In genomic region chr6:34584694-34585093, GRCh38 we compare ENCODE assay signal across 30 cellular contexts. TPM values are rescaled to one million over a fixed set of nuclear protein-coding genes. Genes with fewer than 3 reads are reported as not detected.
A peak's percentile ranks its signal among the peaks of the same experiment; 100 is the strongest.
DNase-seq lines count a peak whose midpoint lies in the region; ATAC-seq and TF ChIP-seq lines count a peak whose summit lies in the region.
"Had no signal": no experiment of that assay in that cellular context is flagged by ENCODE, and none has a peak within 500 bp of the region (broad histone marks: within the 10 kb centered on the region; RNA-seq: fewer than 3 reads in every experiment).

No MANE protein-coding gene starts in this region.

- H3K27ac Mint-ChIP-seq in MCF 10A (ENCODE audit: low read depth, unreplicated experiment) = peak overlapping the region; percentile 5
- H3K27ac Mint-ChIP-seq in activated T-helper 2 cell treated with anti-CD3 and anti-CD28 coated beads, Interferon-gamma antibody, Interleukin-2, Interleukin-4, amounts not matched to agents 10 μg/mL and 5 μg/mL and 100 μg/mL, durations not matched to agents 14 hours and 24 hours and 36 hours = peak overlapping the region; percentile 27
- peak overlapping the region; percentile 8 for H3K27ac Mint-ChIP-seq in memory B cell
- H3K27ac Mint-ChIP-seq: activated CD8-positive, alpha-beta T cell treated with anti-CD3 and anti-CD28 coated beads, Interleukin-2, amount 10 ng/mL, durations not matched to agents 7 days and 5 days; stimulated activated memory B cell treated with anti-CD40 and anti-IgM and Interleukin-4, amounts not matched to agents 10 μg/mL and 1 μg/mL and 100 μg/mL, for 72 hours had no signal

- H3K4me2 ChIP-seq in mammary epithelial cell (ENCODE audit: insufficient read depth, low read depth, low read length) = no peak overlapping the region

- H3K36me3 Mint-ChIP-seq in MCF 10A (ENCODE audit: insufficient read depth, unreplicated experiment) (peaks cover 12% of the 10 kb centered on the region), memory B cell (peaks cover 19% of the 10 kb centered on the region)
- H3K36me3 Mint-ChIP-seq in activated T-helper 2 cell treated with anti-CD3 and anti-CD28 coated beads, Interferon-gamma antibody, Interleukin-2, Interleukin-4, amounts not matched to agents 10 μg/mL and 5 μg/mL and 100 μg/mL, durations not matched to agents 14 hours and 24 hours and 36 hours (ENCODE audit: low read depth) = peaks cover 4% of the 10 kb centered on the region
- H3K36me3 Mint-ChIP-seq: natural killer cell had no signal

- H3K36me3 ChIP-seq in mammary epithelial cell (ENCODE audit: insufficient read depth, low read length) = no peaks in the 10 kb centered on the region
- H3K36me3 ChIP-seq: breast epithelium, gastrocnemius medialis had no signal

- WGBS in mammary epithelial cell (ENCODE audit: low coverage, missing lambda C conversion rate) = 89% methylated on average over 9 of the region's 9 CpGs

- H4K20me1 ChIP-seq in mammary epithelial cell (ENCODE audit: insufficient read depth, low read length) = no peaks in the 10 kb centered on the region

- dilution Hi-C loops in mammary epithelial cell (cut with HindIII; ENCODE audit: low sequenced_read_pairs) = loop anchor here (5.0 kb wide), 1 partner anchor 137 kb away; no protein-coding TSS in a partner anchor

- no peaks in the 10 kb centered on the region for H3K27me3 Mint-ChIP-seq in MCF 10A (ENCODE audit: insufficient read depth, unreplicated experiment)
- no peaks in the 10 kb centered on the region for H3K27me3 Mint-ChIP-seq in activated T-helper 2 cell treated with anti-CD3 and anti-CD28 coated beads, Interferon-gamma antibody, Interleukin-2, Interleukin-4, amounts not matched to agents 10 μg/mL and 5 μg/mL and 100 μg/mL, durations not matched to agents 14 hours and 24 hours and 36 hours (ENCODE audit: low read depth)
- no peaks in the 10 kb centered on the region for H3K27me3 Mint-ChIP-seq in memory B cell
- H3K27me3 Mint-ChIP-seq: effector memory CD8-positive, alpha-beta T cell; stimulated activated memory B cell treated with anti-CD40 and anti-IgM and Interleukin-4, amounts not matched to agents 10 μg/mL and 1 μg/mL and 100 μg/mL, for 72 hours had no signal

- H3K4me1 Mint-ChIP-seq in MCF 10A (ENCODE audit: insufficient read depth, unreplicated experiment) = peaks cover 16% of the 10 kb centered on the region
- peaks cover 9% of the 10 kb centered on the region for H3K4me1 Mint-ChIP-seq in activated T-helper 2 cell treated with anti-CD3 and anti-CD28 coated beads, Interferon-gamma antibody, Interleukin-2, Interleukin-4, amounts not matched to agents 10 μg/mL and 5 μg/mL and 100 μg/mL, durations not matched to agents 14 hours and 24 hours and 36 hours (ENCODE audit: low read depth)
- H3K4me1 Mint-ChIP-seq in memory B cell = peaks cover 6% of the 10 kb centered on the region

- in situ Hi-C loops in mammary epithelial cell (cut with MboI; ENCODE audit: low sequenced_read_pairs in 2 of 2) = no loop called here

- DNase-seq in MCF 10A (ENCODE audit: unreplicated experiment) (no peak), mammary epithelial cell (no peak), memory B cell (ENCODE audit: low spot score in 2 of 2) (no peak), NCI-H1092 (lab: John Stamatoyannopoulos, UW) (no peak), NCI-H774 (lab: John Stamatoyannopoulos, UW) (no peak), anterior cingulate cortex (lab: John Stamatoyannopoulos, UW) (no peak)
- DNase-seq in activated T-helper 2 cell treated with anti-CD3 and anti-CD28 coated beads, Interferon-gamma antibody, Interleukin-2, Interleukin-4, amounts not matched to agents 10 μg/mL and 5 μg/mL and 100 μg/mL, durations not matched to agents 14 hours and 24 hours and 36 hours (ENCODE audit: low spot score) = no peak
- DNase-seq: activated CD8-positive, alpha-beta T cell treated with anti-CD3 and anti-CD28 coated beads, Interleukin-2, amount 10 ng/mL, durations not matched to agents 7 days and 5 days; activated T-cell treated with anti-CD3 and anti-CD28 coated beads, Interleukin-2, amount 50 U/mL, for 48 hours; effector memory CD8-positive, alpha-beta T cell; esophagus squamous epithelium; gastrocnemius medialis; HFFc6; hippocampal formation; left lung; midbrain; natural killer cell; NCI-H1092 treated with DMSO at 0.1 percent for 48 hours; NCI-H2081; right cardiac atrium; stimulated activated CD4-positive, alpha-beta T cell treated with anti-CD3 and anti-CD28 coated beads, Interleukin-2, amount 100 ng/mL, for 48 hours; T-helper 9 cell had no signal

- H3K27me3 ChIP-seq in mammary epithelial cell (ENCODE audit: insufficient read depth, low read length) = no peaks in the 10 kb centered on the region
- H3K27me3 ChIP-seq: breast epithelium, esophagus squamous epithelium, gastrocnemius medialis, left lung, pancreas, spleen had no signal

- no peak overlapping the region for H3K27ac ChIP-seq in mammary epithelial cell (ENCODE audit: insufficient read depth, low read depth, low read length)
- H3K27ac ChIP-seq: breast epithelium, coronary artery, gastrocnemius medialis, left lung, pancreas, RWPE1, SK-N-MC, spleen had no signal

- BruUV-seq in MCF 10A (replicated peaks; lab: Mats Ljungman, UMichigan) (no TSS peak), mammary epithelial cell (replicated peaks; lab: Mats Ljungman, UMichigan) (no TSS peak)

- H3K4me1 ChIP-seq in mammary epithelial cell (ENCODE audit: insufficient read depth, low read length) = no peaks in the 10 kb centered on the region
- H3K4me1 ChIP-seq: left lung, pancreas, spleen had no signal

- H3K4me3 ChIP-seq in mammary epithelial cell (replicated peaks in 1 of 3; ENCODE audit: insufficient read depth in 1 of 3, low read depth in 2 of 3, low read length in 3 of 3) = no peak overlapping the region
- H3K4me3 ChIP-seq: breast epithelium, coronary artery, esophagus squamous epithelium, gastrocnemius medialis, left lung, pancreas, SK-N-MC, spleen had no signal

- no peak overlapping the region for H3K9ac ChIP-seq in mammary epithelial cell (ENCODE audit: insufficient read depth, low read length)

- H3K9me3 ChIP-seq in mammary epithelial cell (replicated peaks; ENCODE audit: insufficient read depth, low read length) = no peaks in the 10 kb centered on the region
- H3K9me3 ChIP-seq: breast epithelium, esophagus squamous epithelium, gastrocnemius medialis, left lung, pancreas, spleen had no signal

- H3K4me3 Mint-ChIP-seq in MCF 10A (ENCODE audit: unreplicated experiment) = no peak overlapping the region
- no peak overlapping the region for H3K4me3 Mint-ChIP-seq in activated T-helper 2 cell treated with anti-CD3 and anti-CD28 coated beads, Interferon-gamma antibody, Interleukin-2, Interleukin-4, amounts not matched to agents 10 μg/mL and 5 μg/mL and 100 μg/mL, durations not matched to agents 14 hours and 24 hours and 36 hours (ENCODE audit: low read depth)
- no peak overlapping the region for H3K4me3 Mint-ChIP-seq in memory B cell
- H3K4me3 Mint-ChIP-seq: activated CD8-positive, alpha-beta T cell treated with anti-CD3 and anti-CD28 coated beads, Interleukin-2, amount 10 ng/mL, durations not matched to agents 7 days and 5 days; effector memory CD8-positive, alpha-beta T cell; HFFc6; natural killer cell; stimulated activated memory B cell treated with anti-CD40 and anti-IgM and Interleukin-4, amounts not matched to agents 10 μg/mL and 1 μg/mL and 100 μg/mL, for 72 hours had no signal

- peaks cover 12% of the 10 kb centered on the region for H3K79me2 ChIP-seq in mammary epithelial cell (ENCODE audit: insufficient read depth, low read length)

- intact Hi-C loops in MCF 10A (cut with micrococcal nuclease) (no loop called here), mammary epithelial cell (cut with micrococcal nuclease) (no loop called here)
- intact Hi-C loops in activated T-helper 2 cell treated with anti-CD3 and anti-CD28 coated beads, Interferon-gamma antibody, Interleukin-2, Interleukin-4, amounts not matched to agents 10 μg/mL and 5 μg/mL and 100 μg/mL, durations not matched to agents 14 hours and 24 hours and 36 hours (cut with micrococcal nuclease) = no loop called here

- no peak overlapping the region for H2AFZ ChIP-seq in mammary epithelial cell (ENCODE audit: low read depth, low read length)

- POLR2A ChIA-PET in MCF 10A (lab: Yijun Ruan, JAX) = interaction anchor here (0.7 to 1.1 kb wide), 2 partner anchors 24 to 162 kb away, joined by 3 read pairs; no protein-coding TSS in a partner anchor

- TF ChIP-seq CTCF in MCF 10A (IDR thresholded peaks at IDR 0.05; ENCODE audit: unreplicated experiment) = no peak
- no peak for TF ChIP-seq CTCF in mammary epithelial cell (conservative IDR thresholded peaks at IDR 0.05 in 1 of 2, IDR thresholded peaks at IDR 0.05 in 1 of 2; ENCODE audit: extremely low read depth in 1 of 2, insufficient read depth in 1 of 2, low read depth in 1 of 2, low read length in 2 of 2)

- CTCF ChIA-PET in MCF 10A (lab: Yijun Ruan, JAX) (interaction anchor here (0.6 to 1.6 kb wide), 5 partner anchors 12 to 402 kb away, joined by 3 to 4 read pairs (median 4); no protein-coding TSS in a partner anchor), mammary epithelial cell (lab: Charles Lee; ENCODE audit: low non-redundant PET) (no interaction called here)

- H3K9me3 Mint-ChIP-seq in MCF 10A (ENCODE audit: unreplicated experiment) (no peaks in the 10 kb centered on the region), memory B cell (no peaks in the 10 kb centered on the region)
- no peaks in the 10 kb centered on the region for H3K9me3 Mint-ChIP-seq in activated T-helper 2 cell treated with anti-CD3 and anti-CD28 coated beads, Interferon-gamma antibody, Interleukin-2, Interleukin-4, amounts not matched to agents 10 μg/mL and 5 μg/mL and 100 μg/mL, durations not matched to agents 14 hours and 24 hours and 36 hours
- H3K9me3 Mint-ChIP-seq: effector memory CD8-positive, alpha-beta T cell; HFFc6; natural killer cell; stimulated activated memory B cell treated with anti-CD40 and anti-IgM and Interleukin-4, amounts not matched to agents 10 μg/mL and 1 μg/mL and 100 μg/mL, for 72 hours had no signal

- ATAC-seq in memory B cell (ENCODE audit: low read depth) = no peak
- ATAC-seq: activated CD8-positive, alpha-beta T cell treated with anti-CD3 and anti-CD28 coated beads, Interleukin-2, amount 10 ng/mL, durations not matched to agents 7 days and 5 days; effector memory CD8-positive, alpha-beta T cell; left lung; natural killer cell; stimulated activated memory B cell treated with anti-CD40 and anti-IgM and Interleukin-4, amounts not matched to agents 10 μg/mL and 1 μg/mL and 100 μg/mL, for 72 hours had no signal

RNA-seq across cellular contexts. Expression of gene SPDEF, which starts 28.6 kb away (rescaled TPM):
- not detected in 2 replicates for total RNA-seq in MCF 10A (2022)
- total RNA-seq in mammary epithelial cell = under 1 TPM in 1 of 2 donors, not detected in 1; 0.16 TPM
- not detected for polyA plus RNA-seq in mammary epithelial cell
- polyA minus RNA-seq in mammary epithelial cell = not detected
- 0.09 and 0.16 TPM in 2 replicates for total RNA-seq in activated T-helper 2 cell treated with anti-CD3 and anti-CD28 coated beads, Interferon-gamma antibody, Interleukin-2, Interleukin-4, amounts not matched to agents 10 μg/mL and 5 μg/mL and 100 μg/mL, durations not matched to agents 14 hours and 24 hours and 36 hours
- total RNA-seq: HFFc6, temporal lobe had no signal
